Comparison of ENCODE assay signal across 16 cellular contexts in the genomic region with DNA sequence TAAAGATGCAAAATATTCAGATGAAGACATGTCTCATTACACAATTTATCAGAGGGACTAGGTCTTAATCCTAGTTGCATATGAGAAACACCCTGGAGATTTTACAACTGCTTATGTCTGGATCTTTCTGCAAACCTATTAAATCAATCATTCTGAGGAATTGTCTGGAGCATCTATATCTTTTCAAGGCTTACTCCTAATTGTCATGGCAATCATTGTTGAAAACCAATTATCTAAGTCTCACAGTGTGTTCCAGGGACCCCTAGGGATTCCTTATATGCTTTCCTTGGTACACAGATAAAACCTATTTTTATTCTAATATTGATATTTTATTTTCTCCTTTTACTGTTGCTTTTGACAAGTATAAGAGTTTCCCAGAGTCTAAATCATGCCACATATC.
DNase-seq lines count a peak whose midpoint lies in the region; ATAC-seq lines count a peak whose summit lies in the region.
"Had no signal": no experiment of that assay in that cellular context is flagged by ENCODE, and none has a peak within 500 bp of the region (broad histone marks: within the 10 kb centered on the region; RNA-seq: fewer than 3 reads in every experiment).

No MANE protein-coding gene starts in this region.

- peaks cover 0 to 14% (median 0%) of the 10 kb centered on the region in 9 donors for H3K9me3 Mint-ChIP-seq in naive thymus-derived CD8-positive, alpha-beta T cell

- H3K27ac Mint-ChIP-seq in naive thymus-derived CD8-positive, alpha-beta T cell, result no peak overlapping the region
- H3K27ac Mint-ChIP-seq: B cell; CD4-positive, alpha-beta T cell; CD8-positive, alpha-beta T cell had no signal

- H3K27ac ChIP-seq in caudate nucleus (ENCODE audit: low read depth, low read length), result no peak overlapping the region
- H3K27ac ChIP-seq: BLaER1 treated with 17β-estradiol and CSF1 and Interleukin-3, amounts not matched to agents 10 nM and 100 nM; C4-2B had no signal

- no peaks in the 10 kb centered on the region for H3K36me3 Mint-ChIP-seq in naive thymus-derived CD8-positive, alpha-beta T cell
- H3K36me3 Mint-ChIP-seq: CD8-positive, alpha-beta T cell had no signal

- ATAC-seq in naive thymus-derived CD8-positive, alpha-beta T cell, result no peak
- ATAC-seq: CD8-positive, alpha-beta T cell had no signal

- H3K4me1 Mint-ChIP-seq in naive thymus-derived CD8-positive, alpha-beta T cell, result no peaks in the 10 kb centered on the region
- H3K4me1 Mint-ChIP-seq: B cell had no signal

- POLR2A ChIA-PET in naive thymus-derived CD8-positive, alpha-beta T cell (lab: Charles Lee), result no interaction called here

- no peak overlapping the region for H3K4me3 Mint-ChIP-seq in naive thymus-derived CD8-positive, alpha-beta T cell
- H3K4me3 Mint-ChIP-seq: B cell; CD4-positive, alpha-beta T cell; CD8-positive, alpha-beta T cell had no signal

- H3K27me3 Mint-ChIP-seq in naive thymus-derived CD8-positive, alpha-beta T cell, result no peaks in the 10 kb centered on the region
- H3K27me3 Mint-ChIP-seq: B cell; CD4-positive, alpha-beta T cell had no signal

- DNase-seq in NCI-H82 (lab: John Stamatoyannopoulos, UW) (peak; percentile 32), NCI-H82 treated with DMSO at 0.1 percent for 48 hours (lab: John Stamatoyannopoulos, UW; ENCODE audit: unreplicated experiment) (no peak), NCI-H69 (lab: John Stamatoyannopoulos, UW) (peak; percentile 26), caudate nucleus (lab: John Stamatoyannopoulos, UW) (no peak)
- DNase-seq in naive thymus-derived CD8-positive, alpha-beta T cell, result no peak
- DNase-seq: 8988T; AML-193; Caco-2; Calu3; CD4-positive, alpha-beta T cell; CD8-positive, alpha-beta T cell; DMS79 treated with DMSO at 0.1 percent for 48 hours; GF-D8 had no signal

Comparison
In these comparisons a context has a peak if more than half of its experiments do, and no peak if none do; other contexts are left out.
1. DNase-seq: peak in NCI-H82 (single experiment) and NCI-H69 (single experiment); none in NCI-H82 treated with DMSO at 0.1 percent for 48 hours (single experiment), naive thymus-derived CD8-positive, alpha-beta T cell (0 of 10) and caudate nucleus (0 of 61).